In genomic region chr9:35538361-35539234, GRCh38 we compare ENCODE assay signal across 9 cellular contexts. TPM values are rescaled to one million over a fixed set of nuclear protein-coding genes. Genes with fewer than 3 reads are reported as not detected.
DNase-seq lines count a peak whose midpoint lies in the region; ATAC-seq and TF ChIP-seq lines count a peak whose summit lies in the region.
"Had no signal": no experiment of that assay in that cellular context is flagged by ENCODE, and none has a peak within 500 bp of the region (broad histone marks: within the 10 kb centered on the region; RNA-seq: fewer than 3 reads in every experiment).

No MANE protein-coding gene starts in this region.

- peaks cover 0 to 4% (median 0%) of the 10 kb centered on the region in 7 donors for H3K9me3 Mint-ChIP-seq in CD14-positive monocyte
- H3K9me3 Mint-ChIP-seq in T-helper 2 cell treated with Interferon-gamma antibody and Interleukin-4, amounts not matched to agents 5 μg/mL and 100 μg/mL, for 36 hours, result no peaks in the 10 kb centered on the region
- H3K9me3 Mint-ChIP-seq in activated T-cell treated with anti-CD3 and anti-CD28 coated beads, Interleukin-2, amount 50 U/mL, for 24 hours, result no peaks in the 10 kb centered on the region

- H3K4me3 ChIP-seq in left ventricle myocardium inferior, result peak overlapping the region; percentile 71
- no peak overlapping the region for H3K4me3 ChIP-seq in PC-3 (ENCODE audit: low read length)

- H3K36me3 Mint-ChIP-seq in CD14-positive monocyte, result peaks cover 6 to 9% of the 10 kb centered on the region in 2 donors
- no peaks in the 10 kb centered on the region for H3K36me3 Mint-ChIP-seq in T-helper 2 cell treated with Interferon-gamma antibody and Interleukin-4, amounts not matched to agents 5 μg/mL and 100 μg/mL, for 36 hours (ENCODE audit: low read depth)
- H3K36me3 Mint-ChIP-seq in activated T-cell treated with anti-CD3 and anti-CD28 coated beads, Interleukin-2, amount 50 U/mL, for 24 hours (ENCODE audit: low read depth), result no peaks in the 10 kb centered on the region

- H3K79me2 ChIP-seq in PC-3 (ENCODE audit: low read length), result peaks cover 2% of the 10 kb centered on the region; the same call in 1 of the 2 replicates

- H3K27me3 ChIP-seq in left ventricle myocardium inferior (ENCODE audit: low read depth) (no peaks in the 10 kb centered on the region), PC-3 (ENCODE audit: low read length) (no peaks in the 10 kb centered on the region)

- no peaks in the 10 kb centered on the region for H3K36me3 ChIP-seq in left ventricle myocardium inferior
- no peaks in the 10 kb centered on the region for H3K36me3 ChIP-seq in PC-3 (ENCODE audit: low read depth, low read length)

- TF ChIP-seq CTCF in CD14-positive monocyte (IDR thresholded peaks at IDR 0.05), result no peak
- no peak for TF ChIP-seq CTCF in left ventricle myocardium inferior (IDR thresholded peaks at IDR 0.05; ENCODE audit: borderline replicate concordance)
- TF ChIP-seq CTCF in PC-3 (conservative IDR thresholded peaks at IDR 0.05; ENCODE audit: low read depth, low read length), result no peak

- no peak overlapping the region for H2AFZ ChIP-seq in PC-3 (ENCODE audit: low read length)

- H3F3A ChIP-seq in PC-3 (ENCODE audit: low read length, unreplicated experiment), result no peaks in the 10 kb centered on the region

- H3K4me1 Mint-ChIP-seq in CD14-positive monocyte, result peaks cover 73% of the 10 kb centered on the region
- H3K4me1 Mint-ChIP-seq in T-helper 2 cell treated with Interferon-gamma antibody and Interleukin-4, amounts not matched to agents 5 μg/mL and 100 μg/mL, for 36 hours (ENCODE audit: low read depth), result no peaks in the 10 kb centered on the region
- no peaks in the 10 kb centered on the region for H3K4me1 Mint-ChIP-seq in activated T-cell treated with anti-CD3 and anti-CD28 coated beads, Interleukin-2, amount 50 U/mL, for 24 hours (ENCODE audit: low read depth)

- H3K9me3 ChIP-seq in left ventricle myocardium inferior (replicated peaks), result no peaks in the 10 kb centered on the region
- H3K9me3 ChIP-seq in PC-3 (ENCODE audit: low read length), result no peaks in the 10 kb centered on the region

- CTCF ChIA-PET in PC-3 (lab: Charles Lee), result no interaction called here

- intact Hi-C loops in CD14-positive monocyte (cut with micrococcal nuclease), result loop anchor here (2.0 to 5.0 kb wide), 2 partner anchors 14 to 46 kb away; partner anchors contain the start of gene RUSC2 (in 2 of the 2)
- intact Hi-C loops in left ventricle myocardium inferior (cut with micrococcal nuclease), result no loop called here
- intact Hi-C loops in PC-3 (cut with micrococcal nuclease), result no loop called here

- POLR2A ChIA-PET in PC-3 (lab: Charles Lee; ENCODE audit: unreplicated experiment), result no interaction called here

- DNase-seq in CD14-positive monocyte (ENCODE audit: low spot score) (peak; percentile 90), amniotic epithelial cell (ENCODE audit: low read depth) (peak; percentile 80), left ventricle myocardium inferior (peak; percentile 74), pons (ENCODE audit: low spot score) (peak; percentile 86), PC-3 (no peak)
- DNase-seq in T-helper 2 cell treated with Interferon-gamma antibody and Interleukin-4, amounts not matched to agents 5 μg/mL and 100 μg/mL, for 36 hours (ENCODE audit: low spot score), result no peak
- DNase-seq in activated T-cell treated with anti-CD3 and anti-CD28 coated beads, Interleukin-2, amount 50 U/mL, for 24 hours, result no peak

- ATAC-seq in HG03565 (IDR thresholded peaks at IDR 0.05; ENCODE audit: unreplicated experiment), result no peak
- ATAC-seq in PC-3, result no peak

- no peaks in the 10 kb centered on the region for H4K20me1 ChIP-seq in PC-3 (ENCODE audit: low read length)

- no TSS peak for BruUV-seq in PC-3 (replicated peaks; lab: Mats Ljungman, UMichigan)

- H3K9me2 ChIP-seq in PC-3 (replicated peaks; ENCODE audit: low read length), result no peaks in the 10 kb centered on the region

- H3K27ac Mint-ChIP-seq in CD14-positive monocyte, result peak overlapping the region; percentile 96 to 99 (median 99)
- no peak overlapping the region for H3K27ac Mint-ChIP-seq in T-helper 2 cell treated with Interferon-gamma antibody and Interleukin-4, amounts not matched to agents 5 μg/mL and 100 μg/mL, for 36 hours
- H3K27ac Mint-ChIP-seq in activated T-cell treated with anti-CD3 and anti-CD28 coated beads, Interleukin-2, amount 50 U/mL, for 24 hours, result no peak overlapping the region

- H3K4me3 Mint-ChIP-seq in CD14-positive monocyte, result peak overlapping the region; percentile 78 to 92
- H3K4me3 Mint-ChIP-seq in T-helper 2 cell treated with Interferon-gamma antibody and Interleukin-4, amounts not matched to agents 5 μg/mL and 100 μg/mL, for 36 hours, result no peak overlapping the region
- no peak overlapping the region for H3K4me3 Mint-ChIP-seq in activated T-cell treated with anti-CD3 and anti-CD28 coated beads, Interleukin-2, amount 50 U/mL, for 24 hours

- H3K9ac ChIP-seq in PC-3 (ENCODE audit: low read length), result no peak overlapping the region

- H3K27me3 Mint-ChIP-seq in CD14-positive monocyte (ENCODE audit: low read depth in 3 of 3), result no peaks in the 10 kb centered on the region
- peaks cover 2% of the 10 kb centered on the region for H3K27me3 Mint-ChIP-seq in T-helper 2 cell treated with Interferon-gamma antibody and Interleukin-4, amounts not matched to agents 5 μg/mL and 100 μg/mL, for 36 hours (ENCODE audit: low read depth)
- H3K27me3 Mint-ChIP-seq in activated T-cell treated with anti-CD3 and anti-CD28 coated beads, Interleukin-2, amount 50 U/mL, for 24 hours, result peaks cover 9% of the 10 kb centered on the region

- H3K4me1 ChIP-seq in left ventricle myocardium inferior (peaks cover 84% of the 10 kb centered on the region), PC-3 (ENCODE audit: insufficient read depth, low read length) (no peaks in the 10 kb centered on the region)

- H3K4me2 ChIP-seq in PC-3 (ENCODE audit: low read length), result no peak overlapping the region

- peak overlapping the region; percentile 97 for H3K27ac ChIP-seq in left ventricle myocardium inferior (replicated peaks)
- no peak overlapping the region for H3K27ac ChIP-seq in PC-3 (ENCODE audit: low read length)
- H3K27ac ChIP-seq: VCaP had no signal

RNA-seq across cellular contexts. Expression of gene RUSC2, which starts 48.7 kb away (rescaled TPM):
- 1 to 10 TPM; 2.2 to 3.7 TPM for polyA plus RNA-seq in CD14-positive monocyte
- total RNA-seq in left ventricle myocardium inferior (27.5 TPM), PC-3 (2014; rRNA removed) (10.7 and 13.3 TPM in 2 replicates)

Comparison
In these comparisons a context has a peak if more than half of its experiments do, and no peak if none do; other contexts are left out.
1. DNase-seq: peak in CD14-positive monocyte (single experiment), amniotic epithelial cell (single experiment), left ventricle myocardium inferior (single experiment) and pons (single experiment); none in T-helper 2 cell treated with Interferon-gamma antibody and Interleukin-4, amounts not matched to agents 5 μg/mL and 100 μg/mL, for 36 hours (single experiment), activated T-cell treated with anti-CD3 and anti-CD28 coated beads, Interleukin-2, amount 50 U/mL, for 24 hours (single experiment) and PC-3 (single experiment).
2. H3K27ac Mint-ChIP-seq: peak in CD14-positive monocyte (7 of 7); none in T-helper 2 cell treated with Interferon-gamma antibody and Interleukin-4, amounts not matched to agents 5 μg/mL and 100 μg/mL, for 36 hours (single experiment) and activated T-cell treated with anti-CD3 and anti-CD28 coated beads, Interleukin-2, amount 50 U/mL, for 24 hours (single experiment).
3. H3K4me3 Mint-ChIP-seq: peak in CD14-positive monocyte (2 of 2); none in T-helper 2 cell treated with Interferon-gamma antibody and Interleukin-4, amounts not matched to agents 5 μg/mL and 100 μg/mL, for 36 hours (single experiment) and activated T-cell treated with anti-CD3 and anti-CD28 coated beads, Interleukin-2, amount 50 U/mL, for 24 hours (single experiment).
4. intact Hi-C loops: an anchor here in CD14-positive monocyte (2.0 to 5.0 kb wide); none called in left ventricle myocardium inferior and PC-3.